In genomic region chr6:107816818-107817217, GRCh38 we compare ENCODE assay signal across 1 cellular context.
TF ChIP-seq lines count a peak whose summit lies in the region.

No MANE protein-coding gene starts in this region.

TF ChIP-seq in HepG2, 621 proteins besides CTCF, POLR2A, EP300 and RAD21 (continued from another document and continues in another):
- TF ChIP-seq ZNF646 (CRISPR knock-in tag; IDR thresholded peaks at IDR 0.05) (no peak), REL (CRISPR knock-in tag; conservative IDR thresholded peaks at IDR 0.05) (no peak), ZKSCAN5 (CRISPR knock-in tag; IDR thresholded peaks at IDR 0.05) (no peak), NFIB (CRISPR knock-in tag; IDR thresholded peaks at IDR 0.05; ENCODE audit: borderline replicate concordance) (no peak), ELF3 (CRISPR knock-in tag; IDR thresholded peaks at IDR 0.05) (0 out of 2 replicates have a peak, but pooled peaks have one; percentile 32), ZFP82 (CRISPR knock-in tag; IDR thresholded peaks at IDR 0.05; ENCODE audit: borderline replicate concordance) (no peak), ZNF503 (CRISPR knock-in tag; IDR thresholded peaks at IDR 0.05) (no peak), TEAD2 (CRISPR knock-in tag; IDR thresholded peaks at IDR 0.05) (no peak), MEIS2 (CRISPR knock-in tag; IDR thresholded peaks at IDR 0.05) (no peak), ELF1 (CRISPR knock-in tag; IDR thresholded peaks at IDR 0.05) (no peak), SMAD3 (CRISPR knock-in tag; IDR thresholded peaks at IDR 0.05) (no peak), NCOA2 (CRISPR knock-in tag; IDR thresholded peaks at IDR 0.05) (peak; percentile 25; the same call in 1 of the 2 replicates), HMGXB3 (CRISPR knock-in tag; IDR thresholded peaks at IDR 0.05; ENCODE audit: borderline replicate concordance) (no peak), NR3C1 (CRISPR knock-in tag; IDR thresholded peaks at IDR 0.05) (no peak), RCOR2 (CRISPR knock-in tag; IDR thresholded peaks at IDR 0.05) (no peak), ZMYM4 (CRISPR knock-in tag; IDR thresholded peaks at IDR 0.05) (no peak), ZNF580 (CRISPR knock-in tag; IDR thresholded peaks at IDR 0.05; ENCODE audit: borderline replicate concordance, low read depth) (no peak), ISL2 (CRISPR knock-in tag; IDR thresholded peaks at IDR 0.05) (no peak), PHF20 (CRISPR knock-in tag; IDR thresholded peaks at IDR 0.05) (no peak), SOX13 (IDR thresholded peaks at IDR 0.05) (no peak), SOX13 (CRISPR knock-in tag; conservative IDR thresholded peaks at IDR 0.05 in 1 of 2, IDR thresholded peaks at IDR 0.05 in 1 of 2) (peak in 1 of 2 experiments; percentile 27; a peak in 1 of 4 replicates), AHDC1 (CRISPR knock-in tag; IDR thresholded peaks at IDR 0.05; ENCODE audit: borderline replicate concordance) (peak; percentile 73; the same call in 1 of the 2 replicates), ZNF350 (CRISPR knock-in tag; IDR thresholded peaks at IDR 0.05; ENCODE audit: borderline replicate concordance, low read depth) (no peak), RFX3 (CRISPR knock-in tag; IDR thresholded peaks at IDR 0.05) (no peak), KDM5A (IDR thresholded peaks at IDR 0.05; ENCODE audit: borderline replicate concordance, low read length) (no peak), WIZ (CRISPR knock-in tag; IDR thresholded peaks at IDR 0.05) (no peak), NR2F1 (CRISPR knock-in tag; IDR thresholded peaks at IDR 0.05) (no peak)
- TF ChIP-seq, protein P1, sequence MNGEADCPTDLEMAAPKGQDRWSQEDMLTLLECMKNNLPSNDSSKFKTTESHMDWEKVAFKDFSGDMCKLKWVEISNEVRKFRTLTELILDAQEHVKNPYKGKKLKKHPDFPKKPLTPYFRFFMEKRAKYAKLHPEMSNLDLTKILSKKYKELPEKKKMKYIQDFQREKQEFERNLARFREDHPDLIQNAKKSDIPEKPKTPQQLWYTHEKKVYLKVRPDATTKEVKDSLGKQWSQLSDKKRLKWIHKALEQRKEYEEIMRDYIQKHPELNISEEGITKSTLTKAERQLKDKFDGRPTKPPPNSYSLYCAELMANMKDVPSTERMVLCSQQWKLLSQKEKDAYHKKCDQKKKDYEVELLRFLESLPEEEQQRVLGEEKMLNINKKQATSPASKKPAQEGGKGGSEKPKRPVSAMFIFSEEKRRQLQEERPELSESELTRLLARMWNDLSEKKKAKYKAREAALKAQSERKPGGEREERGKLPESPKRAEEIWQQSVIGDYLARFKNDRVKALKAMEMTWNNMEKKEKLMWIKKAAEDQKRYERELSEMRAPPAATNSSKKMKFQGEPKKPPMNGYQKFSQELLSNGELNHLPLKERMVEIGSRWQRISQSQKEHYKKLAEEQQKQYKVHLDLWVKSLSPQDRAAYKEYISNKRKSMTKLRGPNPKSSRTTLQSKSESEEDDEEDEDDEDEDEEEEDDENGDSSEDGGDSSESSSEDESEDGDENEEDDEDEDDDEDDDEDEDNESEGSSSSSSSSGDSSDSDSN (CRISPR knock-in tag; IDR thresholded peaks at IDR 0.05), result no peak
- TF ChIP-seq, protein P2, sequence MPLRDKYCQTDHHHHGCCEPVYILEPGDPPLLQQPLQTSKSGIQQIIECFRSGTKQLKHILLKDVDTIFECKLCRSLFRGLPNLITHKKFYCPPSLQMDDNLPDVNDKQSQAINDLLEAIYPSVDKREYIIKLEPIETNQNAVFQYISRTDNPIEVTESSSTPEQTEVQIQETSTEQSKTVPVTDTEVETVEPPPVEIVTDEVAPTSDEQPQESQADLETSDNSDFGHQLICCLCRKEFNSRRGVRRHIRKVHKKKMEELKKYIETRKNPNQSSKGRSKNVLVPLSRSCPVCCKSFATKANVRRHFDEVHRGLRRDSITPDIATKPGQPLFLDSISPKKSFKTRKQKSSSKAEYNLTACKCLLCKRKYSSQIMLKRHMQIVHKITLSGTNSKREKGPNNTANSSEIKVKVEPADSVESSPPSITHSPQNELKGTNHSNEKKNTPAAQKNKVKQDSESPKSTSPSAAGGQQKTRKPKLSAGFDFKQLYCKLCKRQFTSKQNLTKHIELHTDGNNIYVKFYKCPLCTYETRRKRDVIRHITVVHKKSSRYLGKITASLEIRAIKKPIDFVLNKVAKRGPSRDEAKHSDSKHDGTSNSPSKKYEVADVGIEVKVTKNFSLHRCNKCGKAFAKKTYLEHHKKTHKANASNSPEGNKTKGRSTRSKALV (CRISPR knock-in tag; IDR thresholded peaks at IDR 0.05), result no peak
